8 cellular contexts compared by ENCODE assay signal in the genomic region with DNA sequence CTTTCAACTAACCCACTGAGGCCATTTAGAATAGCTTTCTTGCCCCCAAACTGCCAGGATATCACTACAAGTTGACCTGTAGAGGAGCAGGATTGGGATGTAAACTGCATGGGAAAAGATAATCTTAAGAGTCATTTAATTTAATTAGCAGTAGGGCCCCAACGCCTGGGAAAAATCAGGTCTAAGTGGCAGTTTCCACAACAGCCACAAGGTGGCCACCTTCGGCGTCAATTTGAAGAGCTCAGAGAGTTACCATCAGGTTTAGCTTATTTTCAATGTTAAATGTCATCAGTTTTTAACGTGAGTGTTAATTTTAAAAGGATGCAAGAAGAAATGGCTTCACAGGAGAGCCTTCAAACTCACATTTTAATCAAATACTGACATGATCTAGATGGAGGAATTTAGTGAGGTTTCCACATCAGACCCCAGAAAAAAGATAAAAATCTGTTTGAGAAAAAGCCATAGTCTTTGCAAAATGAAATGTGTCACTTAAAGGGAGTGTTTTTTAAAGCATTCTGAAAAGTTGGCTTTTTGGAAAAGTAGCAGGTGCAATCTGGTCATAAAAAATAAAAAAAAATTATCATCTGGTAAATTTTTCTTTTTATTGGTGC.
A peak's percentile ranks its signal among the peaks of the same experiment; 100 is the strongest.
DNase-seq lines count a peak whose midpoint lies in the region; ATAC-seq and TF ChIP-seq lines count a peak whose summit lies in the region.

No MANE protein-coding gene starts in this region.

- ATAC-seq in natural killer cell (peak in 2 of 3 donors; percentile 48 to 62), HG02981 (IDR thresholded peaks at IDR 0.05; ENCODE audit: unreplicated experiment) (peak; percentile 80), HG03457 (IDR thresholded peaks at IDR 0.05; ENCODE audit: unreplicated experiment) (no peak)
- no peak for ATAC-seq in natural killer cell treated with Interleukin-12 subunit alpha and Interleukin-12 subunit beta and Interleukin-15 and Interleukin-18, amount 100 ng/mL, for 72 hours

- no peak overlapping the region for H3K4me3 Mint-ChIP-seq in natural killer cell
- no peak overlapping the region for H3K4me3 Mint-ChIP-seq in natural killer cell treated with Interleukin-12 subunit alpha and Interleukin-12 subunit beta and Interleukin-15 and Interleukin-18, amount 100 ng/mL, for 72 hours

- no peak overlapping the region for H3K9ac ChIP-seq in fibroblast of lung (ENCODE audit: insufficient read depth, low read length)

- no peaks in the 10 kb centered on the region for H3K4me1 Mint-ChIP-seq in natural killer cell
- H3K4me1 Mint-ChIP-seq in natural killer cell treated with Interleukin-12 subunit alpha and Interleukin-12 subunit beta and Interleukin-15 and Interleukin-18, amount 100 ng/mL, for 72 hours (ENCODE audit: low read depth in 2 of 2): no peaks in the 10 kb centered on the region

- no peaks in the 10 kb centered on the region for H3K9me3 ChIP-seq in fibroblast of lung (ENCODE audit: control insufficient read depth, insufficient read depth, low read depth, low read length)
- no peaks in the 10 kb centered on the region for H3K9me3 ChIP-seq in osteoblast (ENCODE audit: low read depth, low read length)

- peaks cover 7% of the 10 kb centered on the region for H3K4me1 ChIP-seq in fibroblast of lung (ENCODE audit: control insufficient read depth, extremely low read depth, insufficient read depth, low read length)
- no peaks in the 10 kb centered on the region for H3K4me1 ChIP-seq in osteoblast (ENCODE audit: insufficient read depth, low read length)

- DNase-seq in natural killer cell: no peak
- DNase-seq in natural killer cell treated with Interleukin-12 subunit alpha and Interleukin-12 subunit beta and Interleukin-15 and Interleukin-18, amount 100 ng/mL, for 72 hours (ENCODE audit: low spot score): no peak
- DNase-seq in NCI-H774 (lab: John Stamatoyannopoulos, UW): peak; percentile 25
- DNase-seq in activated T-cell treated with anti-CD3 and anti-CD28 coated beads for 24 hours (ENCODE audit: low read depth): peak; percentile 43
- DNase-seq in fibroblast of lung (ENCODE audit: low read depth in 2 of 2): peak; percentile 18 to 55
- peak; percentile 86 for DNase-seq in osteoblast (ENCODE audit: insufficient read length, low spot score, missing footprints)

- H3K4me2 ChIP-seq in fibroblast of lung (ENCODE audit: extremely low read depth, insufficient read depth, low read length): no peak overlapping the region
- H3K4me2 ChIP-seq in osteoblast (ENCODE audit: insufficient read depth, low read length): no peak overlapping the region

- H3K27ac ChIP-seq in fibroblast of lung (ENCODE audit: insufficient read depth, low read length): no peak overlapping the region
- H3K27ac ChIP-seq in osteoblast (ENCODE audit: low read depth, low read length): no peak overlapping the region

- H3K27me3 ChIP-seq in fibroblast of lung (ENCODE audit: control insufficient read depth, insufficient read depth, low read length): no peaks in the 10 kb centered on the region
- peaks cover 5% of the 10 kb centered on the region for H3K27me3 ChIP-seq in osteoblast (ENCODE audit: insufficient read depth, low read length)

- H3K4me3 ChIP-seq in fibroblast of lung (replicated peaks in 1 of 4; ENCODE audit: control extremely low read depth in 1 of 4, insufficient read depth in 1 of 4, low read depth in 3 of 4, low read length in 4 of 4) (no peak overlapping the region), osteoblast (ENCODE audit: insufficient read depth, low read length) (no peak overlapping the region)

- H3K36me3 ChIP-seq in fibroblast of lung (ENCODE audit: control insufficient read depth, insufficient read depth, low read length) (no peaks in the 10 kb centered on the region), osteoblast (ENCODE audit: insufficient read depth, low read length) (no peaks in the 10 kb centered on the region)

- H3K9me3 Mint-ChIP-seq in natural killer cell: no peaks in the 10 kb centered on the region
- H3K9me3 Mint-ChIP-seq in natural killer cell treated with Interleukin-12 subunit alpha and Interleukin-12 subunit beta and Interleukin-15 and Interleukin-18, amount 100 ng/mL, for 72 hours: no peaks in the 10 kb centered on the region

- H2AFZ ChIP-seq in fibroblast of lung (ENCODE audit: low read length): no peak overlapping the region
- no peak overlapping the region for H2AFZ ChIP-seq in osteoblast (ENCODE audit: low read length)

- no peaks in the 10 kb centered on the region for H4K20me1 ChIP-seq in fibroblast of lung (ENCODE audit: control insufficient read depth, extremely low read depth, insufficient read depth, low read length)
- no peaks in the 10 kb centered on the region for H4K20me1 ChIP-seq in osteoblast (ENCODE audit: insufficient read depth, low read length)

- no peaks in the 10 kb centered on the region for H3K27me3 Mint-ChIP-seq in natural killer cell (ENCODE audit: low read depth in 2 of 2)
- no peaks in the 10 kb centered on the region for H3K27me3 Mint-ChIP-seq in natural killer cell treated with Interleukin-12 subunit alpha and Interleukin-12 subunit beta and Interleukin-15 and Interleukin-18, amount 100 ng/mL, for 72 hours

- H3K79me2 ChIP-seq in fibroblast of lung (ENCODE audit: control insufficient read depth, insufficient read depth, low read length): no peaks in the 10 kb centered on the region
- H3K79me2 ChIP-seq in osteoblast (ENCODE audit: insufficient read depth, low read length): no peaks in the 10 kb centered on the region

- peak; percentile 77 for TF ChIP-seq CTCF in natural killer cell (IDR thresholded peaks at IDR 0.05)
- TF ChIP-seq CTCF in fibroblast of lung (conservative IDR thresholded peaks at IDR 0.05 in 1 of 2, IDR thresholded peaks at IDR 0.05 in 1 of 2; ENCODE audit: low read depth in 1 of 2, low read length in 2 of 2): peak; percentile 88 to 92
- peak; percentile 85 for TF ChIP-seq CTCF in osteoblast (IDR thresholded peaks at IDR 0.05; ENCODE audit: extremely low read depth, low read depth, low read length)

- no peak overlapping the region for H3K27ac Mint-ChIP-seq in natural killer cell
- no peak overlapping the region for H3K27ac Mint-ChIP-seq in natural killer cell treated with Interleukin-12 subunit alpha and Interleukin-12 subunit beta and Interleukin-15 and Interleukin-18, amount 100 ng/mL, for 72 hours

- intact Hi-C loops in natural killer cell (cut with micrococcal nuclease): loop anchor here (1.0 to 5.0 kb wide), 3 partner anchors 720 to 1093 kb away; no protein-coding TSS in a partner anchor

- no peaks in the 10 kb centered on the region for H3K36me3 Mint-ChIP-seq in natural killer cell
- no peaks in the 10 kb centered on the region for H3K36me3 Mint-ChIP-seq in natural killer cell treated with Interleukin-12 subunit alpha and Interleukin-12 subunit beta and Interleukin-15 and Interleukin-18, amount 100 ng/mL, for 72 hours

Comparison
In these comparisons a context has a peak if more than half of its experiments do, and no peak if none do; other contexts are left out.
1. ATAC-seq: peak in natural killer cell (2 of 3) and HG02981 (single experiment); none in natural killer cell treated with Interleukin-12 subunit alpha and Interleukin-12 subunit beta and Interleukin-15 and Interleukin-18, amount 100 ng/mL, for 72 hours (0 of 2) and HG03457 (single experiment).
2. DNase-seq: peak in NCI-H774 (single experiment), activated T-cell treated with anti-CD3 and anti-CD28 coated beads for 24 hours (single experiment), fibroblast of lung (2 of 2) and osteoblast (single experiment); none in natural killer cell (single experiment) and natural killer cell treated with Interleukin-12 subunit alpha and Interleukin-12 subunit beta and Interleukin-15 and Interleukin-18, amount 100 ng/mL, for 72 hours (single experiment).
3. Peak in every context shown above with its lines, with median percentiles within 50 percentile points of each other: CTCF ChIP-seq.